ENCODE assay signal across 1 cellular context in the genomic region with DNA sequence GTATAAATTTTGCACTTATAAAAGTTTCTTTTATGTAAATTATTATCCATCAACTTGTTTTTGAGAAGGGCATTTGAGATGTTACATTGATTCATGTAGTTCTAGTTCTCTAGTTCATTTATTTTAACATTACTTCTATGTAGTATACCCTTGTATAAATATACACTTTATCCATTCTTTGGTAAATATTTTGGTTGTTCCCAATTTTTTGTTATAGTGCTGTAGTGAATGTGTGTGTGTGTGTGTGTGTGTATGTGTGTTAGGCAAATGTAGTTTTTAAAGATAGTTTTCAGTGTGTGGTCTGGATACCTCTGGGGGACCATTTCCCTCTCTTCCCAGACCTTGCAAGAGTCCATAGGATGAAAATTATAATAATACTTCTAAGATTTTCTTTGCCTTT.
A peak's percentile ranks its signal among the peaks of the same experiment; 100 is the strongest.
TF ChIP-seq lines count a peak whose summit lies in the region.

No MANE protein-coding gene starts in this region.

TF ChIP-seq in K562, 482 proteins besides CTCF, POLR2A, EP300 and RAD21 (continued from another document):
- TF ChIP-seq, protein P1, sequence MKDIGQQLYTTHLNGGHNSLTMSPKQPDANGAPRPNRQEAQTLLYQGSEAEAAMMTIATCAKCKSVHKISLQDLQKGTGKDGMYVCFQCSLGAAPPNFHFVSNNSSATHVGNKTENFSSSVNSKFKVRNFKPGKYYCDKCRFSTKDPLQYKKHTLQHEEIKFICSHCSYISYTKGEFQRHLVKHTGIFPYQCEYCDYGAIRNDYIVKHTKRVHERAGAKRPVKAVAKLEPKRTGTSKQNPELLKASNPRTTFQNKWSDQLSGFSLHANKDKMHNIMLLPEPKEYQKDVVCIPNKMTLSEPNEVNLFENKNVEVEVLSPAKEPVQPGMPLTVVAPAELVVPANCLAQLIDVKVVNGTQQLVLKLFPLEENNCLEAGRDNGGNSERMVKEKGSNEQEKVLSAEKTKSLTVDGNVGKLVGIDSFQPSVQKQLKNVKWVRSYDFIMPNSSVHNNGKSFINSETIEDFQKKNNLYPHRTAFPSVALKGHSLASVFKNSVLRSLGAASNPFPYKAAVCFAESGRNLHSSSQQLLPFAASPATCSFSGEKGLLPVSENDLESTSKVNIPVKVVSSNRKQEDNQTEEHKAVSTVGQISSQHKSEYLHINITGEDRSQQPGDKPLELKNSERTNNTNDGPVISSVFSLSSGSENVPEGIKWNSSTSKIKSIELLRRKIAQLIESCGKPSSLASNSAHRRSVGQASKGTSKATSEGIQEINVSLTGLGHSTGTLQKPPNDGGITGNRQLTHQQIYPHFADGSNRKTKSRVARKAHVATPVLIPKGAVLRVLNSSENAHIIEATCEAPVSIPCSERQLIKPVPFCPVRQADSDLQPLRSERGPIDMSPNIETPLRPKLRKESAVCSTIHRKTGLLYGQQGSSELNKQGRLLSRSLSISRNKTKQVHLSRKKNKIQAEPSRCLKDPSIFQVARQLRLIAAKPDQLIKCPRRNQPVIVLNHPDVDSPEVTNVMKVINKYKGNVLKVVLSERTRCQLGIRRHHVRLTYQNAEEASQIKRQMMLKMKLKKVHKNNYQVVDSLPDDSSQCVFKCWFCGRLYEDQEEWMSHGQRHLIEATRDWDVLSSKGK (CRISPR knock-in tag; IDR thresholded peaks at IDR 0.05), result no peak
- TF ChIP-seq NCOR1 (IDR thresholded peaks at IDR 0.05) (peak; percentile 25; the same call in 1 of the 2 replicates), MLLT1 (IDR thresholded peaks at IDR 0.05) (0 out of 4 replicates have a peak, but pooled peaks of 1 of the 2 experiments have one; percentile 24), NR2C1 (IDR thresholded peaks at IDR 0.05) (0 out of 2 replicates have a peak, but pooled peaks have one; percentile 18), NR2C1 (tag; IDR thresholded peaks at IDR 0.05) (no peak), MYBL2 (IDR thresholded peaks at IDR 0.05; ENCODE audit: low read depth) (peak; percentile 56; the same call in 1 of the 2 replicates), MYBL2 (CRISPR knock-in tag; IDR thresholded peaks at IDR 0.05; ENCODE audit: borderline replicate concordance) (no peak), ZZZ3 (IDR thresholded peaks at IDR 0.05) (0 out of 2 replicates have a peak, but pooled peaks have one; percentile 35), PHB2 (IDR thresholded peaks at IDR 0.05; ENCODE audit: low read depth) (0 out of 2 replicates have a peak, but pooled peaks have one; percentile 6), BDP1 (IDR thresholded peaks at IDR 0.05; ENCODE audit: insufficient read depth, insufficient read length) (no peak), KDM4B (IDR thresholded peaks at IDR 0.05; ENCODE audit: borderline replicate concordance in 2 of 2, low read depth in 1 of 2) (0 out of 4 replicates have a peak, but pooled peaks of 1 of the 2 experiments have one; percentile 59), NCOA1 (IDR thresholded peaks at IDR 0.05; ENCODE audit: low read depth) (no peak), CHAMP1 (IDR thresholded peaks at IDR 0.05) (peak; percentile 16; the same call in 1 of the 2 replicates), KLF6 (CRISPR knock-in tag; IDR thresholded peaks at IDR 0.05; ENCODE audit: borderline replicate concordance) (no peak), TAF9B (IDR thresholded peaks at IDR 0.05; ENCODE audit: partially characterized antibody) (peak; percentile 42), KAT7 (CRISPR knock-in tag; IDR thresholded peaks at IDR 0.05; ENCODE audit: borderline replicate concordance) (no peak)
